8 cellular contexts compared by ENCODE assay signal in the genomic region with DNA sequence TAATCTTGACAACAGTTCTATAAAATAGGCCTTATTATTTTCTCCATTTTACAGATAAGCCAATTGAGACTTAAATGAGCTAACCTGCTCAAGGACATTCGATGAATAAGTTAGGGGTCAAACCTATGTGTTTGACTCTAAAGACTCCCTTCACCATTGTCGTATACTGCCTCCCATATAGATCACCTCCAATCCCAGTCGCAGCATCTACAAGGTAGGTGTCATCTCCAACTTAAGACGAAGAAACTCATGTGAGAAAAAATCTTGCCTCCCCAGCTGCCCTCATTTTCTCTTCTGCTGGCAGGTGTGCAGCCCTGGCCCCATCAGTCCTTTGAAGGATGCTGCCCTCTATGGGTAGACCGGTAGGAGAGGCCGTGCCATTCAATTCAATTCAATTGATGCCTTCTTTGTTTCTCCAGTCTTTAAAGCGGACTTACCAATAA.
A peak's percentile ranks its signal among the peaks of the same experiment; 100 is the strongest.
DNase-seq lines count a peak whose midpoint lies in the region; ATAC-seq, FAIRE-seq and TF ChIP-seq lines count a peak whose summit lies in the region.

No MANE protein-coding gene starts in this region.

- peaks cover 12% of the 10 kb centered on the region for H3K4me1 ChIP-seq in OCI-LY7 (ENCODE audit: insufficient read depth, low read length, poor library complexity, severe bottlenecking)
- no peaks in the 10 kb centered on the region for H3K4me1 ChIP-seq in K562 (replicated peaks in 1 of 2; ENCODE audit: control insufficient read depth in 2 of 2, insufficient read depth in 2 of 2, low read length in 2 of 2)

- ATAC-seq in GM21423 (IDR thresholded peaks at IDR 0.05; ENCODE audit: unreplicated experiment) (peak; percentile 87), HG03521 (IDR thresholded peaks at IDR 0.05; ENCODE audit: unreplicated experiment) (peak; percentile 73), K562 (peak; percentile 76)

- no peak for TF ChIP-seq POLR2A in K562 (conservative IDR thresholded peaks at IDR 0.05)

- no peaks in the 10 kb centered on the region for H3K36me3 ChIP-seq in OCI-LY7 (ENCODE audit: insufficient read depth, low read length)
- no peaks in the 10 kb centered on the region for H3K36me3 ChIP-seq in K562 (ENCODE audit: control insufficient read depth, insufficient read depth, low read length)

- CTCF ChIA-PET in OCI-LY7 (lab: Charles Lee; ENCODE audit: unreplicated experiment), result no interaction called here
- CTCF ChIA-PET in K562 (lab: Yijun Ruan, JAX; ENCODE audit: low intra/inter-chr PET ratio), result no interaction called here

- H3K9me3 ChIP-seq in OCI-LY7 (ENCODE audit: low read length), result no peaks in the 10 kb centered on the region
- no peaks in the 10 kb centered on the region for H3K9me3 ChIP-seq in K562 (replicated peaks; ENCODE audit: control insufficient read depth, insufficient read depth, low read depth, low read length)

- H3K27ac ChIP-seq in OCI-LY7 (ENCODE audit: low read depth, low read length, poor library complexity, severe bottlenecking) (no peak overlapping the region), K562 (ENCODE audit: extremely low read depth, low read depth, low read length) (no peak overlapping the region)

- 0% methylated on average over 7 of the region's 7 CpGs for WGBS in K562 (ENCODE audit: insufficient coverage, low coverage, missing lambda C conversion rate)

- no peak overlapping the region for H3K27ac Mint-ChIP-seq in mesothelial cell of epicardium

- H3K9me2 ChIP-seq in OCI-LY7 (ENCODE audit: insufficient read depth, low read length), result no peaks in the 10 kb centered on the region

- peaks cover 1% of the 10 kb centered on the region for H3K27me3 Mint-ChIP-seq in mesothelial cell of epicardium (ENCODE audit: low read depth)

- H3K9me1 ChIP-seq in K562 (ENCODE audit: control insufficient read depth, insufficient read depth, low read length), result no peaks in the 10 kb centered on the region

- H3K4me3 Mint-ChIP-seq in mesothelial cell of epicardium, result no peak overlapping the region

- TF ChIP-seq RAD21 in K562 (CRISPR knock-in tag; conservative IDR thresholded peaks at IDR 0.05 in 1 of 2, IDR thresholded peaks at IDR 0.05 in 1 of 2), result peak; percentile 7 to 43; a peak in 2 of 4 replicates

- no peak overlapping the region for H3K9ac ChIP-seq in K562 (ENCODE audit: insufficient read depth in 1 of 2, low read depth in 2 of 2, low read length in 2 of 2)

- in situ Hi-C loops in K562 (cut with MboI), result no loop called here

- H4K20me1 ChIP-seq in OCI-LY7 (ENCODE audit: insufficient read depth, low read length), result no peaks in the 10 kb centered on the region
- no peaks in the 10 kb centered on the region for H4K20me1 ChIP-seq in K562 (replicated peaks; ENCODE audit: control insufficient read depth, insufficient read depth, low read length)

- H3K36me3 Mint-ChIP-seq in mesothelial cell of epicardium, result no peaks in the 10 kb centered on the region

- H3K4me2 ChIP-seq in OCI-LY7 (ENCODE audit: low read length) (peak overlapping the region; percentile 22; the same call in 1 of the 2 replicates), K562 (ENCODE audit: insufficient read depth, low read length) (no peak overlapping the region)

- intact Hi-C loops in OCI-LY7 (cut with micrococcal nuclease; ENCODE audit: unreplicated experiment), result loop anchor here (10.0 kb wide), 1 partner anchor 215 kb away; no protein-coding TSS in a partner anchor
- intact Hi-C loops in K562 (cut with micrococcal nuclease), result loop anchor here (10.0 kb wide), 1 partner anchor 145 kb away; no protein-coding TSS in a partner anchor

- H3K79me2 ChIP-seq in OCI-LY7 (ENCODE audit: insufficient read depth, low read depth, low read length), result no peaks in the 10 kb centered on the region
- H3K79me2 ChIP-seq in K562 (ENCODE audit: control insufficient read depth, insufficient read depth, low read length), result no peaks in the 10 kb centered on the region

- peak; percentile 7 for DNase-seq in NCI-H1092 treated with DMSO at 0.1 percent for 48 hours (lab: John Stamatoyannopoulos, UW)
- DNase-seq in NCI-H1092 (lab: John Stamatoyannopoulos, UW), result no peak
- peak; percentile 48 for DNase-seq in OCI-LY7 (ENCODE audit: low spot score)
- DNase-seq in K562 (ENCODE audit: extremely low read depth in 1 of 4, low spot score in 3 of 4), result peak in 3 of 4 experiments; percentile 7 to 26 (median 12)
- no peak for DNase-seq in mesothelial cell of epicardium (ENCODE audit: low spot score in 2 of 2, unreplicated experiment in 2 of 2)
- DNase-seq in putamen (ENCODE audit: low spot score), result no peak

- no peak for TF ChIP-seq EP300 in K562 (IDR thresholded peaks at IDR 0.05; ENCODE audit: low read length)

- H3K4me3 ChIP-seq in OCI-LY7 (ENCODE audit: low read depth, low read length, poor library complexity, severe bottlenecking), result no peak overlapping the region
- no peak overlapping the region for H3K4me3 ChIP-seq in K562

- no peaks in the 10 kb centered on the region for H3K27me3 ChIP-seq in K562 (ENCODE audit: control insufficient read depth in 2 of 2, insufficient read depth in 2 of 2, low read length in 2 of 2)

- H3K9me3 Mint-ChIP-seq in mesothelial cell of epicardium, result peaks cover 7% of the 10 kb centered on the region

- no peaks in the 10 kb centered on the region for H3K4me1 Mint-ChIP-seq in mesothelial cell of epicardium

- peak; percentile 57 for FAIRE-seq in K562 (lab: Jason Lieb, UNC)

- POLR2A ChIA-PET in OCI-LY7 (lab: Charles Lee) (interaction anchor here (0.8 kb wide), 1 partner anchor 83 kb away, joined by 4 read pairs; no protein-coding TSS in a partner anchor), K562 (lab: Yijun Ruan, JAX) (no interaction called here)

- BruUV-seq in OCI-LY7 (replicated peaks; lab: Mats Ljungman, UMichigan) (no TSS peak), K562 (replicated peaks; lab: Mats Ljungman, UMichigan) (no TSS peak)

- no peak overlapping the region for H2AFZ ChIP-seq in OCI-LY7 (ENCODE audit: low read length)
- H2AFZ ChIP-seq in K562 (ENCODE audit: low read depth, low read length), result no peak overlapping the region

- TF ChIP-seq CTCF in OCI-LY7 (conservative IDR thresholded peaks at IDR 0.05; ENCODE audit: low read length) (peak; percentile 87), K562 (IDR thresholded peaks at IDR 0.05 in 2 of 3, conservative IDR thresholded peaks at IDR 0.05 in 1 of 3; ENCODE audit: insufficient read depth in 2 of 3, low read depth in 1 of 3, low read length in 3 of 3) (peak; percentile 41 to 57 (median 51)), mesothelial cell of epicardium (IDR thresholded peaks at IDR 0.05; ENCODE audit: unreplicated experiment) (peak; percentile 56)

TF ChIP-seq in K562, 482 proteins besides CTCF, POLR2A, EP300 and RAD21:
- TF ChIP-seq ZSCAN32 (CRISPR knock-in tag; IDR thresholded peaks at IDR 0.05) (no peak), SRF (CRISPR knock-in tag; IDR thresholded peaks at IDR 0.05) (no peak), ZNF212 (CRISPR knock-in tag; IDR thresholded peaks at IDR 0.05) (no peak), RHOXF2B (CRISPR knock-in tag; conservative IDR thresholded peaks at IDR 0.05) (no peak), SMARCE1 (IDR thresholded peaks at IDR 0.05) (no peak), KDM1A (IDR thresholded peaks at IDR 0.05) (no peak)
- TF ChIP-seq, protein P1, sequence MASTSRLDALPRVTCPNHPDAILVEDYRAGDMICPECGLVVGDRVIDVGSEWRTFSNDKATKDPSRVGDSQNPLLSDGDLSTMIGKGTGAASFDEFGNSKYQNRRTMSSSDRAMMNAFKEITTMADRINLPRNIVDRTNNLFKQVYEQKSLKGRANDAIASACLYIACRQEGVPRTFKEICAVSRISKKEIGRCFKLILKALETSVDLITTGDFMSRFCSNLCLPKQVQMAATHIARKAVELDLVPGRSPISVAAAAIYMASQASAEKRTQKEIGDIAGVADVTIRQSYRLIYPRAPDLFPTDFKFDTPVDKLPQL (IDR thresholded peaks at IDR 0.05; ENCODE audit: extremely low read depth, insufficient read length), result no peak

Comparison
In these comparisons a context has a peak if more than half of its experiments do, and no peak if none do; other contexts are left out.
1. DNase-seq: peak in NCI-H1092 treated with DMSO at 0.1 percent for 48 hours (single experiment), OCI-LY7 (single experiment) and K562 (3 of 4); none in NCI-H1092 (single experiment), mesothelial cell of epicardium (0 of 2) and putamen (single experiment).
2. Peak in every context shown above with its lines, with median percentiles within 50 percentile points of each other: ATAC-seq and CTCF ChIP-seq.